Comparison of ENCODE assay signal across 7 cellular contexts in the genomic region with DNA sequence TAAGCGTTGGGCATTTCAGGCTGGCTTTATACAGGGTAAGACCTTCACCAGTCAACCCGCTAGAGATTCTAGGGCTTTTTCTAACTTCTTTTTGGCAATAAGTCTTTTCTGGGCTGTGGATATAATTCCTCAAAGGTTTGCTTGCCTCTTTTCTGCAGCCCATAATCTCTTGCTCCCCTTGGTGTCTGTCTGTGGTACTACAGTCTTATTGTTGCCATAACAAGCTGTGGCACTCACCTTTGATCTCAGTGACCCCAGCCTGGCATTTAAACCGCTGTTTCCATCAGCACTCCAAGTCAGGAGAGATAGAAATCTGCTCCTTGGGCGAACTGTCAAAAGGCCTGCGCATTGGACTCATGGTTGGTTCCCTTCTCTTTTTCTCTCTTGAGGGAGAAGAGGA. TPM values are rescaled to one million over a fixed set of nuclear protein-coding genes. Genes with fewer than 3 reads are reported as not detected.
DNase-seq lines count a peak whose midpoint lies in the region; ATAC-seq and TF ChIP-seq lines count a peak whose summit lies in the region.

No MANE protein-coding gene starts in this region.

- TF ChIP-seq POLR2A in right lobe of liver (IDR thresholded peaks at IDR 0.05) = no peak

- no peaks in the 10 kb centered on the region for H3K4me1 ChIP-seq in right lobe of liver

- ATAC-seq in HG03103 (IDR thresholded peaks at IDR 0.05; ENCODE audit: low read depth, unreplicated experiment) (peak; percentile 61), right lobe of liver (peak; percentile 100), HG03095 (IDR thresholded peaks at IDR 0.05; ENCODE audit: unreplicated experiment) (no peak), HG03442 (IDR thresholded peaks at IDR 0.05; ENCODE audit: unreplicated experiment) (no peak)

- no peak for DNase-seq in GM10266 (ENCODE audit: extremely low spot score)
- DNase-seq in right lobe of liver = peak in 2 of 3 donors; percentile 68 to 71
- no peak for DNase-seq in NCI-H446 (lab: John Stamatoyannopoulos, UW)

- TF ChIP-seq CTCF in GM10266 (IDR thresholded peaks at IDR 0.05; ENCODE audit: control insufficient read depth, insufficient read depth, low read depth, missing control alignments) = peak; percentile 47
- TF ChIP-seq CTCF in WI38 (IDR thresholded peaks at IDR 0.05; ENCODE audit: low read depth, low read length) = peak; percentile 83
- peak; percentile 59 to 79 (median 64) for TF ChIP-seq CTCF in right lobe of liver (IDR thresholded peaks at IDR 0.05)

- no peak overlapping the region for H3K27ac ChIP-seq in right lobe of liver

- H3K4me3 ChIP-seq in WI38 (ENCODE audit: low read depth, low read length) = no peak overlapping the region
- no peak overlapping the region for H3K4me3 ChIP-seq in right lobe of liver

- intact Hi-C loops in right lobe of liver (cut with DNase I) = no loop called here

- 37% methylated on average over 5 of the region's 5 CpGs for WGBS in right lobe of liver (ENCODE audit: insufficient coverage, low coverage, low lambda C conversion rate, missing lambda C conversion rate)

- no peaks in the 10 kb centered on the region for H3K27me3 ChIP-seq in right lobe of liver

- no peaks in the 10 kb centered on the region for H3K36me3 ChIP-seq in right lobe of liver

- H3K9me3 ChIP-seq in right lobe of liver = no peaks in the 10 kb centered on the region

RNA-seq across cellular contexts. Expression of gene MPHOSPH8, which starts 14.5 kb away (rescaled TPM):
- total RNA-seq in right lobe of liver = 10 to 100 TPM in 4 of 6 experiments, 1 to 10 TPM in 2; 7.3 to 15.4 (median 10.2) TPM

RNA-seq across cellular contexts. Expression of gene TPTE2, which starts 57.6 kb away (rescaled TPM):
- total RNA-seq in right lobe of liver = not detected

Comparison
In these comparisons a context has a peak if more than half of its experiments do, and no peak if none do; other contexts are left out.
1. DNase-seq: peak in right lobe of liver (2 of 3); none in GM10266 (single experiment) and NCI-H446 (0 of 2).
2. ATAC-seq: peak in HG03103 (single experiment) and right lobe of liver (4 of 4); none in HG03095 (single experiment) and HG03442 (single experiment).
3. Peak in every context shown above with its lines, with median percentiles within 50 percentile points of each other: CTCF ChIP-seq.